1 cellular context compared by ENCODE assay signal in genomic region chr2:10965241-10965843, GRCh38.
TF ChIP-seq lines count a peak whose summit lies in the region.

No MANE protein-coding gene starts in this region.

TF ChIP-seq in K562, 482 proteins besides CTCF, POLR2A, EP300 and RAD21:
- peak; percentile 51 for TF ChIP-seq TFE3 (CRISPR knock-in tag; IDR thresholded peaks at IDR 0.05)
- no peak for TF ChIP-seq ZNF561 (CRISPR knock-in tag; conservative IDR thresholded peaks at IDR 0.05)
